ENCODE assay signal across 1 cellular context in genomic region chr6:153867-154266, GRCh38.
TF ChIP-seq lines count a peak whose summit lies in the region.

No MANE protein-coding gene starts in this region.

TF ChIP-seq in HepG2, 621 proteins besides CTCF, POLR2A, EP300 and RAD21:
- TF ChIP-seq MAFK (conservative IDR thresholded peaks at IDR 0.05 in 1 of 2, IDR thresholded peaks at IDR 0.05 in 1 of 2; ENCODE audit: low read length in 2 of 2): peak in 1 of 2 experiments; percentile 54; a peak in 3 of 4 replicates
- 0 out of 2 replicates have a peak, but pooled peaks have one; percentile 41 for TF ChIP-seq MAFF (IDR thresholded peaks at IDR 0.05; ENCODE audit: low read depth, low read length)
